In the genomic region with DNA sequence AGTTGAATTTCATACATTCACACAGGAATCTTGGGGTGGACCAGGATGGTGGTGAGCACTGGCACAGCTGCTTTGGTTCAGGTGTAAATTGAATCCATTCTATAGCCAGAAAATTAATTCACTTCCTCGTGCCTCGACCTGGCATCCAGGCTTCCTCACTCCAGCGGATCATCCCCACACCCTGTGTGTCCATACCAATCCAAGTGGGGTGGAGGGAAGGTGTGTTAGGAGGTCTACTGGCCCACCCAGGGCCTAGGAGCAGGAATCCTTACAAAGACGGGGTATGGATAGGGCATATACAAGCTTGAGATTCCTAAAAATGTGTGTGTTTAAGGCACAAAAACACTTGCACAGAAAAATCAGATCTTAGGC, we compare ENCODE assay signal across 23 cellular contexts.
"Had no signal": no experiment of that assay in that cellular context is flagged by ENCODE, and none has a peak within 500 bp of the region (broad histone marks: within the 10 kb centered on the region; RNA-seq: fewer than 3 reads in every experiment).

No MANE protein-coding gene starts in this region.

- H3K9me3 ChIP-seq: adrenal gland had no signal

- H3K4me3 ChIP-seq: adrenal gland, K562 had no signal

- H3K4me1 ChIP-seq: adrenal gland had no signal

- H3K27ac ChIP-seq: adrenal gland had no signal

- ATAC-seq: activated T-cell treated with anti-CD3 and anti-CD28 coated beads, Interleukin-2, amount 50 U/mL, for 4 hours; activated T-helper 17 cell treated with anti-CD3 and anti-CD28 coated beads, Interleukin-2, amount 50 U/mL, for 72 hours; K562; T-cell had no signal

- DNase-seq: activated CD4-positive, alpha-beta memory T cell treated with anti-CD3 and anti-CD28 coated beads for 36 hours; activated CD4-positive, alpha-beta T cell treated with anti-CD3 and anti-CD28 coated beads, Interleukin-2, amount 10 ng/mL, durations not matched to agents 7 days and 5 days; activated CD4-positive, CD25-positive, alpha-beta regulatory T cell; activated CD8-positive, alpha-beta memory T cell treated with anti-CD3 and anti-CD28 coated beads for 24 hours; activated gamma-delta T cell; activated naive CD4-positive, alpha-beta T cell treated with anti-CD3 and anti-CD28 coated beads for 36 hours; activated naive CD8-positive, alpha-beta T cell treated with anti-CD3 and anti-CD28 coated beads, Interleukin-2, amount 10 ng/mL, durations not matched to agents 7 days and 5 days; activated T-cell treated with anti-CD3 and anti-CD28 coated beads, Interleukin-2, amount 50 U/mL, for 4 hours; adrenal gland; anterior cingulate cortex; Kasumi-1; NCI-H1048; NCI-H146; NCI-H2081 treated with DMSO at 0.1 percent for 48 hours; NCI-H526 treated with DMSO at 0.1 percent for 48 hours; NCI-H82; SIG-M5; T-cell; T-helper 2 cell; T1000 had no signal

- FAIRE-seq: K562, TTC549 had no signal

- H3K27me3 ChIP-seq: adrenal gland had no signal

- H3K36me3 ChIP-seq: adrenal gland had no signal
